1 cellular context compared by ENCODE assay signal in genomic region chr11:45929486-45930030, GRCh38.
TF ChIP-seq lines count a peak whose summit lies in the region.

No MANE protein-coding gene starts in this region.

TF ChIP-seq in GM12878, 131 proteins besides CTCF, POLR2A, EP300 and RAD21:
- TF ChIP-seq ZSCAN29 (IDR thresholded peaks at IDR 0.05) (no peak), E4F1 (IDR thresholded peaks at IDR 0.05; ENCODE audit: borderline replicate concordance, partially characterized antibody) (no peak), POU2F2 (IDR thresholded peaks at IDR 0.05; ENCODE audit: borderline replicate concordance, low read depth, low read length) (no peak), KAT2A (conservative IDR thresholded peaks at IDR 0.05; ENCODE audit: control insufficient read depth, low read depth, low read length) (no peak), JUND (IDR thresholded peaks at IDR 0.05; ENCODE audit: low read depth, low read length) (no peak), MEF2B (IDR thresholded peaks at IDR 0.05; ENCODE audit: partially characterized antibody, poor library complexity, severe bottlenecking) (no peak), HSF1 (IDR thresholded peaks at IDR 0.05; ENCODE audit: low read depth, low read length) (no peak), SKIL (IDR thresholded peaks at IDR 0.05; ENCODE audit: low read depth, poor library complexity, severe bottlenecking) (no peak), PML (IDR thresholded peaks at IDR 0.05; ENCODE audit: low read length) (no peak), MAX (IDR thresholded peaks at IDR 0.05; ENCODE audit: low read depth, low read length) (no peak)
- TF ChIP-seq, protein P1, sequence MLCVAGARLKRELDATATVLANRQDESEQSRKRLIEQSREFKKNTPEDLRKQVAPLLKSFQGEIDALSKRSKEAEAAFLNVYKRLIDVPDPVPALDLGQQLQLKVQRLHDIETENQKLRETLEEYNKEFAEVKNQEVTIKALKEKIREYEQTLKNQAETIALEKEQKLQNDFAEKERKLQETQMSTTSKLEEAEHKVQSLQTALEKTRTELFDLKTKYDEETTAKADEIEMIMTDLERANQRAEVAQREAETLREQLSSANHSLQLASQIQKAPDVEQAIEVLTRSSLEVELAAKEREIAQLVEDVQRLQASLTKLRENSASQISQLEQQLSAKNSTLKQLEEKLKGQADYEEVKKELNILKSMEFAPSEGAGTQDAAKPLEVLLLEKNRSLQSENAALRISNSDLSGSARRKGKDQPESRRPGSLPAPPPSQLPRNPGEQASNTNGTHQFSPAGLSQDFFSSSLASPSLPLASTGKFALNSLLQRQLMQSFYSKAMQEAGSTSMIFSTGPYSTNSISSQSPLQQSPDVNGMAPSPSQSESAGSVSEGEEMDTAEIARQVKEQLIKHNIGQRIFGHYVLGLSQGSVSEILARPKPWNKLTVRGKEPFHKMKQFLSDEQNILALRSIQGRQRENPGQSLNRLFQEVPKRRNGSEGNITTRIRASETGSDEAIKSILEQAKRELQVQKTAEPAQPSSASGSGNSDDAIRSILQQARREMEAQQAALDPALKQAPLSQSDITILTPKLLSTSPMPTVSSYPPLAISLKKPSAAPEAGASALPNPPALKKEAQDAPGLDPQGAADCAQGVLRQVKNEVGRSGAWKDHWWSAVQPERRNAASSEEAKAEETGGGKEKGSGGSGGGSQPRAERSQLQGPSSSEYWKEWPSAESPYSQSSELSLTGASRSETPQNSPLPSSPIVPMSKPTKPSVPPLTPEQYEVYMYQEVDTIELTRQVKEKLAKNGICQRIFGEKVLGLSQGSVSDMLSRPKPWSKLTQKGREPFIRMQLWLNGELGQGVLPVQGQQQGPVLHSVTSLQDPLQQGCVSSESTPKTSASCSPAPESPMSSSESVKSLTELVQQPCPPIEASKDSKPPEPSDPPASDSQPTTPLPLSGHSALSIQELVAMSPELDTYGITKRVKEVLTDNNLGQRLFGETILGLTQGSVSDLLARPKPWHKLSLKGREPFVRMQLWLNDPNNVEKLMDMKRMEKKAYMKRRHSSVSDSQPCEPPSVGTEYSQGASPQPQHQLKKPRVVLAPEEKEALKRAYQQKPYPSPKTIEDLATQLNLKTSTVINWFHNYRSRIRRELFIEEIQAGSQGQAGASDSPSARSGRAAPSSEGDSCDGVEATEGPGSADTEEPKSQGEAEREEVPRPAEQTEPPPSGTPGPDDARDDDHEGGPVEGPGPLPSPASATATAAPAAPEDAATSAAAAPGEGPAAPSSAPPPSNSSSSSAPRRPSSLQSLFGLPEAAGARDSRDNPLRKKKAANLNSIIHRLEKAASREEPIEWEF (IDR thresholded peaks at IDR 0.05; ENCODE audit: insufficient replicate concordance, low read depth, low read length): no peak
- TF ChIP-seq, protein P2, sequence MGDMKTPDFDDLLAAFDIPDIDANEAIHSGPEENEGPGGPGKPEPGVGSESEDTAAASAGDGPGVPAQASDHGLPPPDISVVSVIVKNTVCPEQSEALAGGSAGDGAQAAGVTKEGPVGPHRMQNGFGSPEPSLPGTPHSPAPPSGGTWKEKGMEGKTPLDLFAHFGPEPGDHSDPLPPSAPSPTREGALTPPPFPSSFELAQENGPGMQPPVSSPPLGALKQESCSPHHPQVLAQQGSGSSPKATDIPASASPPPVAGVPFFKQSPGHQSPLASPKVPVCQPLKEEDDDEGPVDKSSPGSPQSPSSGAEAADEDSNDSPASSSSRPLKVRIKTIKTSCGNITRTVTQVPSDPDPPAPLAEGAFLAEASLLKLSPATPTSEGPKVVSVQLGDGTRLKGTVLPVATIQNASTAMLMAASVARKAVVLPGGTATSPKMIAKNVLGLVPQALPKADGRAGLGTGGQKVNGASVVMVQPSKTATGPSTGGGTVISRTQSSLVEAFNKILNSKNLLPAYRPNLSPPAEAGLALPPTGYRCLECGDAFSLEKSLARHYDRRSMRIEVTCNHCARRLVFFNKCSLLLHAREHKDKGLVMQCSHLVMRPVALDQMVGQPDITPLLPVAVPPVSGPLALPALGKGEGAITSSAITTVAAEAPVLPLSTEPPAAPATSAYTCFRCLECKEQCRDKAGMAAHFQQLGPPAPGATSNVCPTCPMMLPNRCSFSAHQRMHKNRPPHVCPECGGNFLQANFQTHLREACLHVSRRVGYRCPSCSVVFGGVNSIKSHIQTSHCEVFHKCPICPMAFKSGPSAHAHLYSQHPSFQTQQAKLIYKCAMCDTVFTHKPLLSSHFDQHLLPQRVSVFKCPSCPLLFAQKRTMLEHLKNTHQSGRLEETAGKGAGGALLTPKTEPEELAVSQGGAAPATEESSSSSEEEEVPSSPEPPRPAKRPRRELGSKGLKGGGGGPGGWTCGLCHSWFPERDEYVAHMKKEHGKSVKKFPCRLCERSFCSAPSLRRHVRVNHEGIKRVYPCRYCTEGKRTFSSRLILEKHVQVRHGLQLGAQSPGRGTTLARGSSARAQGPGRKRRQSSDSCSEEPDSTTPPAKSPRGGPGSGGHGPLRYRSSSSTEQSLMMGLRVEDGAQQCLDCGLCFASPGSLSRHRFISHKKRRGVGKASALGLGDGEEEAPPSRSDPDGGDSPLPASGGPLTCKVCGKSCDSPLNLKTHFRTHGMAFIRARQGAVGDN (IDR thresholded peaks at IDR 0.05): no peak
- TF ChIP-seq, protein P3, sequence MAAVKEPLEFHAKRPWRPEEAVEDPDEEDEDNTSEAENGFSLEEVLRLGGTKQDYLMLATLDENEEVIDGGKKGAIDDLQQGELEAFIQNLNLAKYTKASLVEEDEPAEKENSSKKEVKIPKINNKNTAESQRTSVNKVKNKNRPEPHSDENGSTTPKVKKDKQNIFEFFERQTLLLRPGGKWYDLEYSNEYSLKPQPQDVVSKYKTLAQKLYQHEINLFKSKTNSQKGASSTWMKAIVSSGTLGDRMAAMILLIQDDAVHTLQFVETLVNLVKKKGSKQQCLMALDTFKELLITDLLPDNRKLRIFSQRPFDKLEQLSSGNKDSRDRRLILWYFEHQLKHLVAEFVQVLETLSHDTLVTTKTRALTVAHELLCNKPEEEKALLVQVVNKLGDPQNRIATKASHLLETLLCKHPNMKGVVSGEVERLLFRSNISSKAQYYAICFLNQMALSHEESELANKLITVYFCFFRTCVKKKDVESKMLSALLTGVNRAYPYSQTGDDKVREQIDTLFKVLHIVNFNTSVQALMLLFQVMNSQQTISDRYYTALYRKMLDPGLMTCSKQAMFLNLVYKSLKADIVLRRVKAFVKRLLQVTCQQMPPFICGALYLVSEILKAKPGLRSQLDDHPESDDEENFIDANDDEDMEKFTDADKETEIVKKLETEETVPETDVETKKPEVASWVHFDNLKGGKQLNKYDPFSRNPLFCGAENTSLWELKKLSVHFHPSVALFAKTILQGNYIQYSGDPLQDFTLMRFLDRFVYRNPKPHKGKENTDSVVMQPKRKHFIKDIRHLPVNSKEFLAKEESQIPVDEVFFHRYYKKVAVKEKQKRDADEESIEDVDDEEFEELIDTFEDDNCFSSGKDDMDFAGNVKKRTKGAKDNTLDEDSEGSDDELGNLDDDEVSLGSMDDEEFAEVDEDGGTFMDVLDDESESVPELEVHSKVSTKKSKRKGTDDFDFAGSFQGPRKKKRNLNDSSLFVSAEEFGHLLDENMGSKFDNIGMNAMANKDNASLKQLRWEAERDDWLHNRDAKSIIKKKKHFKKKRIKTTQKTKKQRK (IDR thresholded peaks at IDR 0.05; ENCODE audit: low read depth, low read length): no peak
